In genomic region chrX:118493653-118494297, GRCh38 we compare ENCODE assay signal across 23 cellular contexts.
"Had no signal": no experiment of that assay in that cellular context is flagged by ENCODE, and none has a peak within 500 bp of the region (broad histone marks: within the 10 kb centered on the region; RNA-seq: fewer than 3 reads in every experiment).

No MANE protein-coding gene starts in this region.

- H3K36me3 Mint-ChIP-seq: brain, type B pancreatic cell had no signal

- H3K27ac ChIP-seq: suprapubic skin had no signal

- H3K27me3 Mint-ChIP-seq: activated naive CD4-positive, alpha-beta T cell treated with anti-CD3 and anti-CD28 coated beads, Interleukin-2, amount 10 ng/mL, durations not matched to agents 7 days and 5 days; central memory CD8-positive, alpha-beta T cell had no signal

- H3K9me3 ChIP-seq: mucosa of descending colon, suprapubic skin had no signal

- H3K4me3 ChIP-seq: mucosa of descending colon, skin epidermis, suprapubic skin had no signal

- FAIRE-seq: keratinocyte had no signal

- H3K9me3 Mint-ChIP-seq: activated naive CD4-positive, alpha-beta T cell treated with anti-CD3 and anti-CD28 coated beads, Interleukin-2, amount 10 ng/mL, durations not matched to agents 7 days and 5 days; activated T-helper 2 cell treated with anti-CD3 and anti-CD28 coated beads, Interferon-gamma antibody, Interleukin-2, Interleukin-4, amounts not matched to agents 10 μg/mL and 5 μg/mL and 100 μg/mL, durations not matched to agents 14 hours and 24 hours and 36 hours; central memory CD8-positive, alpha-beta T cell; T-helper 2 cell treated with Interferon-gamma antibody and Interleukin-4, amounts not matched to agents 5 μg/mL and 100 μg/mL, for 36 hours; type B pancreatic cell had no signal

- H3K4me1 ChIP-seq: suprapubic skin had no signal

- H3K27me3 ChIP-seq: suprapubic skin had no signal

- ATAC-seq: left lobe of liver; mucosa of descending colon; right cardiac atrium; stimulated activated naive CD8-positive, alpha-beta T cell treated with anti-CD3 and anti-CD28 coated beads, Interleukin-15, Interleukin-2, amounts not matched to agents 100 U/mL and 50 U/mL, for 24 hours had no signal

- H3K27ac Mint-ChIP-seq: progenitor cell of endocrine pancreas, type B pancreatic cell had no signal

- DNase-seq: activated CD4-positive, alpha-beta T cell treated with anti-CD3 and anti-CD28 coated beads, Interleukin-2, amount 50 U/mL, for 48 hours; activated CD4-positive, CD25-positive, alpha-beta regulatory T cell treated with anti-CD3 and anti-CD28 coated beads, Interleukin-2, amount 50 U/mL, for 72 hours; activated naive CD4-positive, alpha-beta T cell treated with anti-CD3 and anti-CD28 coated beads, Interleukin-2, amount 10 ng/mL, durations not matched to agents 7 days and 5 days; cortex of kidney; effector CD8-positive, alpha-beta T cell; foreskin fibroblast; hippocampal formation; mucosa of descending colon; occipital lobe; right cardiac atrium; stimulated activated CD4-positive, alpha-beta T cell treated with anti-CD3 and anti-CD28 coated beads, Interleukin-4, amount 100 ng/mL, for 24 hours; stimulated activated naive CD8-positive, alpha-beta T cell treated with anti-CD3 and anti-CD28 coated beads, Interleukin-15, Interleukin-2, amounts not matched to agents 100 U/mL and 50 U/mL, for 24 hours; SW 1271 had no signal

- H3K36me3 ChIP-seq: suprapubic skin had no signal
